1 cellular context compared by ENCODE assay signal in genomic region chr1:9250586-9251381, GRCh38.
TF ChIP-seq lines count a peak whose summit lies in the region.

No MANE protein-coding gene starts in this region.

TF ChIP-seq in HepG2, 621 proteins besides CTCF, POLR2A, EP300 and RAD21 (continues in another document):
- TF ChIP-seq, protein P1, sequence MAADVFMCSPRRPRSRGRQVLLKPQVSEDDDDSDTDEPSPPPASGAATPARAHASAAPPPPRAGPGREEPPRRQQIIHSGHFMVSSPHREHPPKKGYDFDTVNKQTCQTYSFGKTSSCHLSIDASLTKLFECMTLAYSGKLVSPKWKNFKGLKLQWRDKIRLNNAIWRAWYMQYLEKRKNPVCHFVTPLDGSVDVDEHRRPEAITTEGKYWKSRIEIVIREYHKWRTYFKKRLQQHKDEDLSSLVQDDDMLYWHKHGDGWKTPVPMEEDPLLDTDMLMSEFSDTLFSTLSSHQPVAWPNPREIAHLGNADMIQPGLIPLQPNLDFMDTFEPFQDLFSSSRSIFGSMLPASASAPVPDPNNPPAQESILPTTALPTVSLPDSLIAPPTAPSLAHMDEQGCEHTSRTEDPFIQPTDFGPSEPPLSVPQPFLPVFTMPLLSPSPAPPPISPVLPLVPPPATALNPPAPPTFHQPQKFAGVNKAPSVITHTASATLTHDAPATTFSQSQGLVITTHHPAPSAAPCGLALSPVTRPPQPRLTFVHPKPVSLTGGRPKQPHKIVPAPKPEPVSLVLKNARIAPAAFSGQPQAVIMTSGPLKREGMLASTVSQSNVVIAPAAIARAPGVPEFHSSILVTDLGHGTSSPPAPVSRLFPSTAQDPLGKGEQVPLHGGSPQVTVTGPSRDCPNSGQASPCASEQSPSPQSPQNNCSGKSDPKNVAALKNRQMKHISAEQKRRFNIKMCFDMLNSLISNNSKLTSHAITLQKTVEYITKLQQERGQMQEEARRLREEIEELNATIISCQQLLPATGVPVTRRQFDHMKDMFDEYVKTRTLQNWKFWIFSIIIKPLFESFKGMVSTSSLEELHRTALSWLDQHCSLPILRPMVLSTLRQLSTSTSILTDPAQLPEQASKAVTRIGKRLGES (CRISPR knock-in tag; IDR thresholded peaks at IDR 0.05; ENCODE audit: borderline replicate concordance): no peak
- TF ChIP-seq YEATS2 (CRISPR knock-in tag; IDR thresholded peaks at IDR 0.05; ENCODE audit: borderline replicate concordance) (no peak), MED8 (CRISPR knock-in tag; IDR thresholded peaks at IDR 0.05; ENCODE audit: insufficient replicate concordance) (no peak), THAP11 (CRISPR knock-in tag; IDR thresholded peaks at IDR 0.05) (0 out of 2 replicates have a peak, but pooled peaks have one; percentile 7), MIXL1 (CRISPR knock-in tag; IDR thresholded peaks at IDR 0.05) (no peak), THRA (CRISPR knock-in tag; IDR thresholded peaks at IDR 0.05; ENCODE audit: borderline replicate concordance) (0 out of 2 replicates have a peak, but pooled peaks have one; percentile 7), HNF4G (IDR thresholded peaks at IDR 0.05; ENCODE audit: borderline replicate concordance, low read depth, low read length) (no peak), HNF4G (CRISPR knock-in tag; IDR thresholded peaks at IDR 0.05; ENCODE audit: borderline replicate concordance, low read depth) (no peak), ZNF574 (CRISPR knock-in tag; IDR thresholded peaks at IDR 0.05) (peak; percentile 25), ZNF607 (CRISPR knock-in tag; IDR thresholded peaks at IDR 0.05; ENCODE audit: borderline replicate concordance) (no peak), ZFY (CRISPR knock-in tag; IDR thresholded peaks at IDR 0.05) (peak; percentile 59; the same call in 1 of the 2 replicates), ZFP91 (CRISPR knock-in tag; IDR thresholded peaks at IDR 0.05; ENCODE audit: borderline replicate concordance) (peak; percentile 20; the same call in 1 of the 2 replicates), ZNF800 (CRISPR knock-in tag; IDR thresholded peaks at IDR 0.05) (no peak), ZNF468 (CRISPR knock-in tag; IDR thresholded peaks at IDR 0.05) (no peak), CEBPG (CRISPR knock-in tag; IDR thresholded peaks at IDR 0.05) (peak; percentile 50; the same call in 1 of the 2 replicates), ZNF703 (CRISPR knock-in tag; IDR thresholded peaks at IDR 0.05; ENCODE audit: borderline replicate concordance) (no peak), ZNF766 (CRISPR knock-in tag; IDR thresholded peaks at IDR 0.05; ENCODE audit: borderline replicate concordance) (0 out of 2 replicates have a peak, but pooled peaks have one; percentile 56), SAP130 (CRISPR knock-in tag; IDR thresholded peaks at IDR 0.05; ENCODE audit: low read depth) (peak; percentile 34; the same call in 1 of the 2 replicates), ZFX (CRISPR knock-in tag; IDR thresholded peaks at IDR 0.05; ENCODE audit: low read depth) (peak; percentile 57), POLR2AphosphoS5 (IDR thresholded peaks at IDR 0.05; ENCODE audit: low read depth, low read length) (0 out of 2 replicates have a peak, but pooled peaks have one; percentile 20), RXRA (CRISPR knock-in tag; IDR thresholded peaks at IDR 0.05) (0 out of 2 replicates have a peak, but pooled peaks have one; percentile 20), MTA1 (CRISPR knock-in tag; IDR thresholded peaks at IDR 0.05; ENCODE audit: borderline replicate concordance) (peak; percentile 58; the same call in 1 of the 2 replicates), HMG20B (CRISPR knock-in tag; conservative IDR thresholded peaks at IDR 0.05) (no peak), ZMYM2 (CRISPR knock-in tag; IDR thresholded peaks at IDR 0.05) (no peak), RBAK (CRISPR knock-in tag; IDR thresholded peaks at IDR 0.05) (no peak), PRPF4 (IDR thresholded peaks at IDR 0.05; ENCODE audit: low read depth, low read length, poor library complexity, severe bottlenecking) (no peak), SP5 (CRISPR knock-in tag; IDR thresholded peaks at IDR 0.05; ENCODE audit: borderline replicate concordance, low read depth) (no peak), ZNF263 (CRISPR knock-in tag; IDR thresholded peaks at IDR 0.05) (peak; percentile 70; the same call in 1 of the 2 replicates), ZIK1 (CRISPR knock-in tag; IDR thresholded peaks at IDR 0.05; ENCODE audit: borderline replicate concordance, low read depth) (0 out of 2 replicates have a peak, but pooled peaks have one; percentile 31), ZNF362 (CRISPR knock-in tag; IDR thresholded peaks at IDR 0.05; ENCODE audit: borderline replicate concordance) (peak; percentile 59; the same call in 1 of the 2 replicates), ZNF446 (CRISPR knock-in tag; IDR thresholded peaks at IDR 0.05) (0 out of 2 replicates have a peak, but pooled peaks have one; percentile 35)
- TF ChIP-seq, protein P2, sequence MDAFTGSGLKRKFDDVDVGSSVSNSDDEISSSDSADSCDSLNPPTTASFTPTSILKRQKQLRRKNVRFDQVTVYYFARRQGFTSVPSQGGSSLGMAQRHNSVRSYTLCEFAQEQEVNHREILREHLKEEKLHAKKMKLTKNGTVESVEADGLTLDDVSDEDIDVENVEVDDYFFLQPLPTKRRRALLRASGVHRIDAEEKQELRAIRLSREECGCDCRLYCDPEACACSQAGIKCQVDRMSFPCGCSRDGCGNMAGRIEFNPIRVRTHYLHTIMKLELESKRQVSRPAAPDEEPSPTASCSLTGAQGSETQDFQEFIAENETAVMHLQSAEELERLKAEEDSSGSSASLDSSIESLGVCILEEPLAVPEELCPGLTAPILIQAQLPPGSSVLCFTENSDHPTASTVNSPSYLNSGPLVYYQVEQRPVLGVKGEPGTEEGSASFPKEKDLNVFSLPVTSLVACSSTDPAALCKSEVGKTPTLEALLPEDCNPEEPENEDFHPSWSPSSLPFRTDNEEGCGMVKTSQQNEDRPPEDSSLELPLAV (CRISPR knock-in tag; conservative IDR thresholded peaks at IDR 0.05; ENCODE audit: low read depth): no peak
- TF ChIP-seq, protein P3, sequence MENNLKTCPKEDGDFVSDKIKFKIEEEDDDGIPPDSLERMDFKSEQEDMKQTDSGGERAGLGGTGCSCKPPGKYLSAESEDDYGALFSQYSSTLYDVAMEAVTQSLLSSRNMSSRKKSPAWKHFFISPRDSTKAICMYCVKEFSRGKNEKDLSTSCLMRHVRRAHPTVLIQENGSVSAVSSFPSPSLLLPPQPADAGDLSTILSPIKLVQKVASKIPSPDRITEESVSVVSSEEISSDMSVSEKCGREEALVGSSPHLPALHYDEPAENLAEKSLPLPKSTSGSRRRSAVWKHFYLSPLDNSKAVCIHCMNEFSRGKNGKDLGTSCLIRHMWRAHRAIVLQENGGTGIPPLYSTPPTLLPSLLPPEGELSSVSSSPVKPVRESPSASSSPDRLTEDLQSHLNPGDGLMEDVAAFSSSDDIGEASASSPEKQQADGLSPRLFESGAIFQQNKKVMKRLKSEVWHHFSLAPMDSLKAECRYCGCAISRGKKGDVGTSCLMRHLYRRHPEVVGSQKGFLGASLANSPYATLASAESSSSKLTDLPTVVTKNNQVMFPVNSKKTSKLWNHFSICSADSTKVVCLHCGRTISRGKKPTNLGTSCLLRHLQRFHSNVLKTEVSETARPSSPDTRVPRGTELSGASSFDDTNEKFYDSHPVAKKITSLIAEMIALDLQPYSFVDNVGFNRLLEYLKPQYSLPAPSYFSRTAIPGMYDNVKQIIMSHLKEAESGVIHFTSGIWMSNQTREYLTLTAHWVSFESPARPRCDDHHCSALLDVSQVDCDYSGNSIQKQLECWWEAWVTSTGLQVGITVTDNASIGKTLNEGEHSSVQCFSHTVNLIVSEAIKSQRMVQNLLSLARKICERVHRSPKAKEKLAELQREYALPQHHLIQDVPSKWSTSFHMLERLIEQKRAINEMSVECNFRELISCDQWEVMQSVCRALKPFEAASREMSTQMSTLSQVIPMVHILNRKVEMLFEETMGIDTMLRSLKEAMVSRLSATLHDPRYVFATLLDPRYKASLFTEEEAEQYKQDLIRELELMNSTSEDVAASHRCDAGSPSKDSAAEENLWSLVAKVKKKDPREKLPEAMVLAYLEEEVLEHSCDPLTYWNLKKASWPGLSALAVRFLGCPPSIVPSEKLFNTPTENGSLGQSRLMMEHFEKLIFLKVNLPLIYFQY (CRISPR knock-in tag; IDR thresholded peaks at IDR 0.05; ENCODE audit: borderline replicate concordance): no peak
- TF ChIP-seq, protein P4, sequence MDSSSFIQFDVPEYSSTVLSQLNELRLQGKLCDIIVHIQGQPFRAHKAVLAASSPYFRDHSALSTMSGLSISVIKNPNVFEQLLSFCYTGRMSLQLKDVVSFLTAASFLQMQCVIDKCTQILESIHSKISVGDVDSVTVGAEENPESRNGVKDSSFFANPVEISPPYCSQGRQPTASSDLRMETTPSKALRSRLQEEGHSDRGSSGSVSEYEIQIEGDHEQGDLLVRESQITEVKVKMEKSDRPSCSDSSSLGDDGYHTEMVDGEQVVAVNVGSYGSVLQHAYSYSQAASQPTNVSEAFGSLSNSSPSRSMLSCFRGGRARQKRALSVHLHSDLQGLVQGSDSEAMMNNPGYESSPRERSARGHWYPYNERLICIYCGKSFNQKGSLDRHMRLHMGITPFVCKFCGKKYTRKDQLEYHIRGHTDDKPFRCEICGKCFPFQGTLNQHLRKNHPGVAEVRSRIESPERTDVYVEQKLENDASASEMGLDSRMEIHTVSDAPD (CRISPR knock-in tag; IDR thresholded peaks at IDR 0.05): peak; percentile 46; the same call in 1 of the 2 replicates
